Comparison of ENCODE assay signal across 8 cellular contexts in the genomic region with DNA sequence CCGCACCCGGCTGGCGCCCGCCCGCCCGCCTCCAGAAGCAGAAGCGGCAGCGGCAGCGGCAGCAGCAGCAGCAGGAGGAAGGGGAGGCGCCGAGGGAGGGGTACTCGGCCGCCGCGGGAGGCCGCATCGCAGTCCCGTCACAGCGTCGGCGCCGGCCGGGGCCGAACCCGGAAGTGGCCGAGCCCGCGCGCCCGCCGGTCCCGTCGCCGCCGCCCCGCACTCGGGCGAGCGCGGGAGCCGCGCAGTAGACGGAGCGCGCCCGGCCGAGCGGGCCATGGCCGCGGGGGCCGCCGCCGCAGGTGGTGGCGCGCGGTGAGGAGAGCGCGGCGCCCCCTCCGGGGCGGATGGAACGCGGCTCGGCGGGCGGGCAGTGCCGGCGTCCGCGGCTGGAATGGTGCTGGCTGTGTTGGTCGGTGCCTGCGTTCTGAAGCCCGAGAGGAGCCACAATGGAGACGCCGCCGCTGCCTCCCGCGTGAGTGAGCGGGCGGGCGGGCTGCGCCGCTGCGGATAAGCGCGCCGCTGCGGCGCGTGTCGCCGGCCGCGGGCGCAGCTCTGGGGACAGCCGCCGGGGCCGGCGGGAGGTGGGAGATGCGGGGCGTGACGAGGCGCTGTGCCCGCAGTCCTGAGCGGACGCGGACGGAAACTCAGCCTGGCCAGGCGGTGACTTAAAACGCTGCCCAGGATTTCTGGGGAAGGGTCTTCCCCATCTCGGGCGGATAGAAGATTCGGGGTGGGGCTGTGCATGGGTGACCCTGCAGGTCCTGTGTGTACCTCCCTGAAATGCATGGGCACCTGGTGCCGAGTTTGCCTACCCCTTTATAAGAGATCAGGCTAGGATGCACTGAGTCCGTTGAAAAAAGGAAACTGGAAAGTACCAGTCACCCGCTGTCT. TPM values are rescaled to one million over a fixed set of nuclear protein-coding genes. Genes with fewer than 3 reads are reported as not detected.
A peak's percentile ranks its signal among the peaks of the same experiment; 100 is the strongest.
DNase-seq lines count a peak whose midpoint lies in the region; ATAC-seq and TF ChIP-seq lines count a peak whose summit lies in the region.

Gene KLHL2 (plus strand): TSS at position 131 of the 891 bp plus-strand sequence. CDS start 316 bp downstream, at position 447.

- H3K27ac Mint-ChIP-seq in neural progenitor cell, result peak within 1 kb of the TSS; percentile 11

- peaks cover 46% of the 10 kb centered on the region for H3K79me2 ChIP-seq in neural progenitor cell (ENCODE audit: low read depth)

- DNase-seq in DMS 273 (lab: John Stamatoyannopoulos, UW; ENCODE audit: unreplicated experiment) (peak; percentile 84), GM20000 (ENCODE audit: low spot score) (peak; percentile 95), HT1080 (ENCODE audit: low read depth) (peak; percentile 68), RWPE2 (ENCODE audit: low spot score) (peak; percentile 68), fibroblast of villous mesenchyme (ENCODE audit: low read depth) (peak; percentile 79), neural progenitor cell (ENCODE audit: low spot score) (peak; percentile 90)
- peak; percentile 89 for DNase-seq in activated effector memory CD4-positive, alpha-beta T cell treated with anti-CD3 and anti-CD28 coated beads, Interleukin-2, amount 50 U/mL, for 16 hours

- TF ChIP-seq CTCF in GM20000 (IDR thresholded peaks at IDR 0.05; ENCODE audit: extremely low read depth, missing control alignments) (no peak), RWPE2 (IDR thresholded peaks at IDR 0.05; ENCODE audit: poor library complexity, severe bottlenecking) (no peak), fibroblast of villous mesenchyme (IDR thresholded peaks at IDR 0.05; ENCODE audit: insufficient read depth, low read depth, low read length) (no peak), neural progenitor cell (IDR thresholded peaks at IDR 0.05) (no peak), subcutaneous adipose tissue (IDR thresholded peaks at IDR 0.05; ENCODE audit: low read depth) (no peak)

- peaks cover 15% of the 10 kb centered on the region for H3K4me1 Mint-ChIP-seq in neural progenitor cell

- peaks cover 4% of the 10 kb centered on the region for H3K36me3 ChIP-seq in RWPE2 (ENCODE audit: low read depth)
- H3K36me3 ChIP-seq in neural progenitor cell, result no peaks in the 10 kb centered on the region

- peaks cover 19% of the 10 kb centered on the region for H4K20me1 ChIP-seq in neural progenitor cell (ENCODE audit: low read depth)

- no peaks in the 10 kb centered on the region for H3K36me3 Mint-ChIP-seq in neural progenitor cell

- H3K9me3 ChIP-seq in RWPE2 (ENCODE audit: severe bottlenecking) (no peaks in the 10 kb centered on the region), neural progenitor cell (ENCODE audit: low read depth) (no peaks in the 10 kb centered on the region)

- H3K27ac ChIP-seq in RWPE2 (ENCODE audit: poor library complexity, severe bottlenecking), result peak within 1 kb of the TSS; percentile 62
- no peak within 1 kb of the TSS for H3K27ac ChIP-seq in neural progenitor cell

- H3K4me1 ChIP-seq in RWPE2 (ENCODE audit: insufficient read depth, poor library complexity, severe bottlenecking) (peaks cover 49% of the 10 kb centered on the region), neural progenitor cell (peaks cover 40% of the 10 kb centered on the region)

- H3K4me3 ChIP-seq in RWPE2 (ENCODE audit: severe bottlenecking) (peak within 1 kb of the TSS; percentile 98), fibroblast of villous mesenchyme (ENCODE audit: low read depth, low read length) (peak within 1 kb of the TSS; percentile 88), neural progenitor cell (peak within 1 kb of the TSS; percentile 100)

- peak; percentile 50 for ATAC-seq in RWPE2 (ENCODE audit: low read depth)

- H3K9ac ChIP-seq in neural progenitor cell, result no peak within 1 kb of the TSS

- H3F3A ChIP-seq in neural progenitor cell (ENCODE audit: low read depth), result peaks cover 15% of the 10 kb centered on the region

- H2AFZ ChIP-seq in neural progenitor cell (replicated peaks), result peak within 1 kb of the TSS; percentile 98

- H3K27me3 Mint-ChIP-seq in neural progenitor cell (ENCODE audit: insufficient read depth, low read depth), result peaks cover 5% of the 10 kb centered on the region

- H3K4me2 ChIP-seq in neural progenitor cell, result peak within 1 kb of the TSS; percentile 90

- no peaks in the 10 kb centered on the region for H3K9me3 Mint-ChIP-seq in neural progenitor cell

- no peaks in the 10 kb centered on the region for H3K27me3 ChIP-seq in RWPE2 (ENCODE audit: insufficient read depth, poor library complexity, severe bottlenecking)
- H3K27me3 ChIP-seq in neural progenitor cell, result peaks cover 22% of the 10 kb centered on the region

- peak within 1 kb of the TSS; percentile 95 for H3K4me3 Mint-ChIP-seq in neural progenitor cell

RNA-seq across cellular contexts. Expression of gene KLHL2, which starts in this region (rescaled TPM):
- total RNA-seq in HT1080 (2014; rRNA removed; shearing (Covaris generic)), result 19.9 and 20.1 TPM in 2 replicates
- polyA plus RNA-seq in HT1080 (2015; cell fraction: cytosol; rRNA removed), result 19.0 and 27.9 TPM in 2 replicates
- 14.0 and 24.2 TPM in 2 replicates for polyA plus RNA-seq in HT1080 (2015; cell fraction: nucleus; rRNA removed)
- total RNA-seq in fibroblast of villous mesenchyme (11.0 and 16.4 TPM in 2 replicates), neural progenitor cell (ENCODE audit: low replicate concordance) (18.6 and 24.3 TPM in 2 replicates), subcutaneous adipose tissue (10 to 100 TPM; 16.8 to 26.7 (median 21.2) TPM)
